In the genomic region with DNA sequence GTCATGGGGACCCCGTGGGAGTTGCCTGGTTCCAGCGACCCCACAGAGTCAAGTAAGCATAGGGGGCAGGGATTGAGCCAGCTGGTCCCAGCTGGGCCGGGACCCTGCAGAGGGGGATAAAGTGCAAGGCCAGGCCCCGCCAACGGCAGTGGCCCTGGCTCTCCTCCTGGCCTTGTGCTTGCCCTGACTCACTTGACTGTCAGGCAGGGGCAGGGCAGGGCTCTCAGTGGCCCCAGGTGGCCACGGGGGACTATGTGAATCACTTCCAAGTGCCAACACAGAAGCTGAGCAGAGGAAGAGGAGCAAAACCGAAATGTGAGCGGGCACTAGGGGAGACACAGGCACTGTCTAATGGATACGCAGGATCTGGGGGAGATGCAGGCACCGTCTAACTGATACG, we compare ENCODE assay signal across 19 cellular contexts. TPM values are rescaled to one million over a fixed set of nuclear protein-coding genes. Genes with fewer than 3 reads are reported as not detected.
DNase-seq lines count a peak whose midpoint lies in the region; TF ChIP-seq lines count a peak whose summit lies in the region.
"Had no signal": no experiment of that assay in that cellular context is flagged by ENCODE, and none has a peak within 500 bp of the region (broad histone marks: within the 10 kb centered on the region; RNA-seq: fewer than 3 reads in every experiment).

No MANE protein-coding gene starts in this region.

- intact Hi-C loops in adrenal gland (cut with DNase I) = no loop called here

- no peaks in the 10 kb centered on the region for H3K9me2 ChIP-seq in MM.1S (replicated peaks; ENCODE audit: insufficient read depth, low read length)

- no peaks in the 10 kb centered on the region for H3K27me3 ChIP-seq in adrenal gland
- H3K27me3 ChIP-seq in neural progenitor cell = no peaks in the 10 kb centered on the region
- no peaks in the 10 kb centered on the region for H3K27me3 ChIP-seq in MM.1S (replicated peaks; ENCODE audit: insufficient read depth, low read length)

- H3K36me3 Mint-ChIP-seq in IgD-negative memory B cell (peaks cover 1% of the 10 kb centered on the region), neural progenitor cell (peaks cover 2% of the 10 kb centered on the region)

- H3K9ac ChIP-seq in neural progenitor cell = no peak overlapping the region
- no peak overlapping the region for H3K9ac ChIP-seq in MM.1S (ENCODE audit: low read length)

- H3K4me3 Mint-ChIP-seq in IgD-negative memory B cell (peak overlapping the region in 1 of 4 donors; percentile 40), neural progenitor cell (no peak overlapping the region)
- H3K4me3 Mint-ChIP-seq: CD8-positive, alpha-beta T cell; HFFc6 had no signal

- peaks cover 13 to 14% of the 10 kb centered on the region in 2 donors for H3K4me1 ChIP-seq in adrenal gland (replicated peaks in 1 of 2)
- no peaks in the 10 kb centered on the region for H3K4me1 ChIP-seq in neural progenitor cell
- H3K4me1 ChIP-seq in MM.1S (ENCODE audit: low read length) = peaks cover 5% of the 10 kb centered on the region; the same call in 1 of the 2 replicates

- H3K4me2 ChIP-seq in neural progenitor cell (no peak overlapping the region), MM.1S (ENCODE audit: low read depth, low read length) (no peak overlapping the region)

- peak overlapping the region in 2 of 3 donors; percentile 39 to 80 for H3K27ac Mint-ChIP-seq in IgD-negative memory B cell
- H3K27ac Mint-ChIP-seq in neural progenitor cell = peak overlapping the region; percentile 55
- H3K27ac Mint-ChIP-seq: CD8-positive, alpha-beta T cell; HFFc6 had no signal

- peak in 1 of 2 donors; percentile 34 for TF ChIP-seq POLR2A in adrenal gland (IDR thresholded peaks at IDR 0.05)

- no peaks in the 10 kb centered on the region for H3F3A ChIP-seq in neural progenitor cell (ENCODE audit: low read depth)
- H3F3A ChIP-seq in MM.1S (ENCODE audit: insufficient read depth, low read length) = 0 out of 2 replicates have a peak, but pooled peaks cover 4% of the 10 kb centered on the region

- H4K20me1 ChIP-seq in neural progenitor cell (ENCODE audit: low read depth) (no peaks in the 10 kb centered on the region), MM.1S (ENCODE audit: insufficient read depth, low read length) (no peaks in the 10 kb centered on the region)

- H3K27ac ChIP-seq in adrenal gland = peak overlapping the region in 3 of 5 donors; percentile 45 to 76 (median 60)
- H3K27ac ChIP-seq in neural progenitor cell = no peak overlapping the region
- no peak overlapping the region for H3K27ac ChIP-seq in MM.1S (ENCODE audit: low read length)

- H3K79me2 ChIP-seq in neural progenitor cell (ENCODE audit: low read depth) (no peaks in the 10 kb centered on the region), MM.1S (ENCODE audit: low read length) (no peaks in the 10 kb centered on the region)

- H3K9me3 Mint-ChIP-seq in IgD-negative memory B cell = no peaks in the 10 kb centered on the region
- H3K9me3 Mint-ChIP-seq in neural progenitor cell = no peaks in the 10 kb centered on the region
- H3K9me3 Mint-ChIP-seq: CD8-positive, alpha-beta T cell; HFFc6 had no signal

- TF ChIP-seq CTCF in adrenal gland (IDR thresholded peaks at IDR 0.05) (no peak), neural progenitor cell (IDR thresholded peaks at IDR 0.05) (no peak), MM.1S (IDR thresholded peaks at IDR 0.05; ENCODE audit: low read length) (no peak)

- H2AFZ ChIP-seq in neural progenitor cell (replicated peaks) (no peak overlapping the region), MM.1S (ENCODE audit: low read length) (no peak overlapping the region)

- 41 to 62% (median 50%) methylated on average over 8 to 11 of the region's 11 CpGs for WGBS in adrenal gland, 4 donors

- H3K4me1 Mint-ChIP-seq in IgD-negative memory B cell (peaks cover 3 to 4% (median 4%) of the 10 kb centered on the region in 3 donors), neural progenitor cell (peaks cover 6% of the 10 kb centered on the region)

- no peak overlapping the region for H3K4me3 ChIP-seq in adrenal gland
- no peak overlapping the region for H3K4me3 ChIP-seq in neural progenitor cell
- no peak overlapping the region for H3K4me3 ChIP-seq in MM.1S (ENCODE audit: low read length)

- H3K36me3 ChIP-seq in adrenal gland (replicated peaks in 1 of 2) (peaks cover 0 to 8% of the 10 kb centered on the region in 2 donors), neural progenitor cell (no peaks in the 10 kb centered on the region), MM.1S (replicated peaks; ENCODE audit: insufficient read depth, low read length) (no peaks in the 10 kb centered on the region)

- H3K9me3 ChIP-seq in adrenal gland (replicated peaks in 1 of 3) (no peaks in the 10 kb centered on the region), neural progenitor cell (ENCODE audit: low read depth) (no peaks in the 10 kb centered on the region), MM.1S (replicated peaks; ENCODE audit: insufficient read depth, low read length) (no peaks in the 10 kb centered on the region)

- H3K27me3 Mint-ChIP-seq in IgD-negative memory B cell (no peaks in the 10 kb centered on the region), neural progenitor cell (ENCODE audit: insufficient read depth, low read depth) (peaks cover 3% of the 10 kb centered on the region)

- DNase-seq in A172 (ENCODE audit: low spot score) (peak; percentile 62), adrenal gland (peak in 6 of 7 donors; percentile 76 to 88 (median 84)), neural progenitor cell (ENCODE audit: low spot score) (no peak), GF-D8 (lab: John Stamatoyannopoulos, UW) (no peak), HUDEP-2 (lab: John Stamatoyannopoulos, UW; ENCODE audit: unreplicated experiment in 76 of 76) (no peak), MM.1S (no peak)
- DNase-seq in activated naive CD4-positive, alpha-beta T cell treated with anti-CD3 and anti-CD28 coated beads, Interleukin-2, amount 50 U/mL, for 16 hours = no peak
- DNase-seq: Calu3; CD8-positive, alpha-beta T cell; HFFc6; Kasumi-1; NCI-H1105; NCI-H1694; NCI-H748 treated with DMSO at 0.1 percent for 48 hours; NK-92 treated with Interleukin-12 subunit alpha and Interleukin-12 subunit beta, amount 100 ng/mL, for 24 hours; SHP77 treated with DMSO at 0.1 percent for 48 hours had no signal

RNA-seq across cellular contexts. Expression of gene NCBP3, which starts 21.6 kb away (rescaled TPM):
- 22.1 and 28.1 TPM in 2 replicates for total RNA-seq in A172 (2014; rRNA removed; shearing (Covaris generic))
- 12.5 TPM for polyA plus RNA-seq in IgD-negative memory B cell
- total RNA-seq in adrenal gland = 10 to 100 TPM; 11.0 to 30.3 (median 21.5) TPM
- polyA plus RNA-seq in adrenal gland = 10 to 100 TPM; 21.9 to 36.6 (median 22.8) TPM
- total RNA-seq in neural progenitor cell (ENCODE audit: low replicate concordance) = 55.7 and 72.4 TPM in 2 replicates

RNA-seq across cellular contexts. Expression of gene CAMKK1, which starts 25.2 kb away (rescaled TPM):
- total RNA-seq in A172 (2014; rRNA removed; shearing (Covaris generic)) = 11.2 and 12.9 TPM in 2 replicates
- polyA plus RNA-seq in IgD-negative memory B cell = 0.53 TPM
- total RNA-seq in adrenal gland = 10 to 100 TPM in 6 of 8 donors, 1 to 10 TPM in 2; 6.0 to 17.9 (median 10.8) TPM
- 10 to 100 TPM in 2 of 3 donors, 1 to 10 TPM in 1; 6.9 to 28.2 (median 10.6) TPM for polyA plus RNA-seq in adrenal gland
- total RNA-seq in neural progenitor cell (ENCODE audit: low replicate concordance) = 2.9 and 6.4 TPM in 2 replicates

RNA-seq across cellular contexts. Expression of gene P2RX1, which starts 48.7 kb away (rescaled TPM):
- total RNA-seq in A172 (2014; rRNA removed; shearing (Covaris generic)) = 0.67 and 1.2 TPM in 2 replicates
- polyA plus RNA-seq in IgD-negative memory B cell (2.4 TPM), adrenal gland (1 to 10 TPM in 2 of 3 donors, under 1 TPM in 1; 0.59 to 8.6 (median 3.3) TPM)
- total RNA-seq in adrenal gland (1 to 10 TPM in 4 of 8 donors, under 1 TPM in 4; 0.42 to 2.1 (median 0.92) TPM), neural progenitor cell (ENCODE audit: low replicate concordance) (not detected in 2 replicates)
- total RNA-seq: Calu3, H4, NCI-H460 had no signal

Comparison
In these comparisons a context has a peak if more than half of its experiments do, and no peak if none do; other contexts are left out.
1. DNase-seq: peak in A172 (single experiment) and adrenal gland (6 of 7); none in neural progenitor cell (single experiment), GF-D8 (single experiment), activated naive CD4-positive, alpha-beta T cell treated with anti-CD3 and anti-CD28 coated beads, Interleukin-2, amount 50 U/mL, for 16 hours (single experiment), HUDEP-2 (0 of 76) and MM.1S (single experiment).
2. H3K27ac ChIP-seq: peak in adrenal gland (3 of 5); none in neural progenitor cell (single experiment) and MM.1S (single experiment).